ENCODE assay signal across 19 cellular contexts in genomic region chr12:85350356-85350755, GRCh38.
"Had no signal": no experiment of that assay in that cellular context is flagged by ENCODE, and none has a peak within 500 bp of the region (broad histone marks: within the 10 kb centered on the region; RNA-seq: fewer than 3 reads in every experiment).

No MANE protein-coding gene starts in this region.

- H3K4me1 Mint-ChIP-seq: activated B cell treated with CpG ODN at 0.5 μM for 24 hours had no signal

- H3K27me3 ChIP-seq: colonic mucosa, esophagus muscularis mucosa had no signal

- H3K27ac Mint-ChIP-seq: activated B cell treated with CpG ODN at 0.5 μM for 24 hours; activated naive CD8-positive, alpha-beta T cell; activated T-cell treated with anti-CD3 and anti-CD28 coated beads, Interleukin-2, amount 50 U/mL, for 72 hours; T-helper 1 cell treated with Interleukin-12 subunit alpha and Interleukin-12 subunit beta and Interleukin-4 antibody, amounts not matched to agents 30 μg/mL and 1 μg/mL, for 36 hours had no signal

- H3K4me3 ChIP-seq: colonic mucosa, esophagus muscularis mucosa, psoas muscle had no signal

- H3K4me3 Mint-ChIP-seq: activated B cell treated with CpG ODN at 0.5 μM for 24 hours; activated naive CD8-positive, alpha-beta T cell; activated T-cell treated with anti-CD3 and anti-CD28 coated beads, Interleukin-2, amount 50 U/mL, for 72 hours; nephron; T-helper 1 cell treated with Interleukin-12 subunit alpha and Interleukin-12 subunit beta and Interleukin-4 antibody, amounts not matched to agents 30 μg/mL and 1 μg/mL, for 36 hours had no signal

- H3K4me1 ChIP-seq: colonic mucosa, esophagus muscularis mucosa, psoas muscle had no signal

- H3K36me3 ChIP-seq: colonic mucosa, esophagus muscularis mucosa had no signal

- H3K9me3 Mint-ChIP-seq: activated B cell treated with CpG ODN at 0.5 μM for 24 hours; nephron; T-helper 1 cell treated with Interleukin-12 subunit alpha and Interleukin-12 subunit beta and Interleukin-4 antibody, amounts not matched to agents 30 μg/mL and 1 μg/mL, for 36 hours had no signal

- H3K27me3 Mint-ChIP-seq: activated B cell treated with CpG ODN at 0.5 μM for 24 hours; activated naive CD8-positive, alpha-beta T cell had no signal

- ATAC-seq: activated T-cell treated with anti-CD3 and anti-CD28 coated beads, Interleukin-2, amount 50 U/mL, for 72 hours; left ventricle myocardium superior; psoas muscle; sciatic nerve; stimulated activated naive CD8-positive, alpha-beta T cell treated with anti-CD3 and anti-CD28 coated beads, Interleukin-15, Interleukin-2, amounts not matched to agents 100 U/mL and 50 U/mL, for 24 hours had no signal

- H3K9me3 ChIP-seq: colonic mucosa, esophagus muscularis mucosa, psoas muscle had no signal

- DNase-seq: activated B cell treated with CpG ODN at 0.5 μM for 24 hours; activated CD4-positive, alpha-beta T cell treated with anti-CD3 and anti-CD28 coated beads for 48 hours; activated CD8-positive, alpha-beta memory T cell treated with anti-CD3 and anti-CD28 coated beads, Interleukin-2, amount 50 U/mL, for 48 hours; activated gamma-delta T cell; activated T-cell treated with anti-CD3 and anti-CD28 coated beads, Interleukin-2, amount 50 U/mL, for 72 hours; amniotic stem cell; caudate nucleus; colonic mucosa; hippocampal formation; kidney; left ventricle myocardium superior; psoas muscle; stimulated activated naive CD8-positive, alpha-beta T cell treated with anti-CD3 and anti-CD28 coated beads, Interleukin-15, Interleukin-2, amounts not matched to agents 100 U/mL and 50 U/mL, for 24 hours; trophoblast cell had no signal

- H3K36me3 Mint-ChIP-seq: activated naive CD8-positive, alpha-beta T cell had no signal

- H3K27ac ChIP-seq: colonic mucosa, esophagus muscularis mucosa, psoas muscle had no signal
